ENCODE assay signal across 1 cellular context in the genomic region with DNA sequence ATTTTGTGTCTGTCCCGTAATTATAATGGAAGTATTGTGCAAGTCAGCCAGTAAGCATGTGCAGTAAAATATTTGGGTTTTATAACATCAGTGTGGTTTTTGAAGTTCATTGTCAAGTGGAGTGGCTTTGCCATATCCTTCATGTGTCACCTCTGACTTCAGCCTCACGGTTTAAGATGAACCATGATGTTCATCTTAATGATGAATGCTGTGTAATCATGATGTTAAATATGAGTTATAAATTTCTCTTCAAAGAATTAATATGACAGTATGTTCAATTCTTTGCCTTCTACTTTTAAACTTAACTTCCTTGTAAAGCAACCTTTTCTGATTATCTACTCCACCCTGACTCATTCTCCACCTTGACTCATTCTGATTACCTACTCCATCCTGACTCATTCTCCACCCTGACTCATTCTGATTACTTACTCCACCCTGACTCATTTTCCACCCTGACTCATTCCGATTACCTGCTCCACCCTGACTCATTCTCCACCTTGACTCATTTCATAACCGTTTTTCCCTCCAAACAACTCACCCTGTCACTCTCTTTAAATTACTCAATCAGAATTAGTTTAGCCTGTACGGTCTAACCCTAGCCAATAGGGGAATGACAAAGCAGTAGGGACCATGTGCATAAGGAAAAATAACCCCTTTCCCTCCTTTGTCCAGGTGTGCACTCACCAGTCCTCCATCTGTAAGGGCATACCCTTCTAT.
TF ChIP-seq lines count a peak whose summit lies in the region.

No MANE protein-coding gene starts in this region.

TF ChIP-seq in A549, 52 proteins besides CTCF, POLR2A, EP300 and RAD21 (continued from another document):
- TF ChIP-seq, protein P1, sequence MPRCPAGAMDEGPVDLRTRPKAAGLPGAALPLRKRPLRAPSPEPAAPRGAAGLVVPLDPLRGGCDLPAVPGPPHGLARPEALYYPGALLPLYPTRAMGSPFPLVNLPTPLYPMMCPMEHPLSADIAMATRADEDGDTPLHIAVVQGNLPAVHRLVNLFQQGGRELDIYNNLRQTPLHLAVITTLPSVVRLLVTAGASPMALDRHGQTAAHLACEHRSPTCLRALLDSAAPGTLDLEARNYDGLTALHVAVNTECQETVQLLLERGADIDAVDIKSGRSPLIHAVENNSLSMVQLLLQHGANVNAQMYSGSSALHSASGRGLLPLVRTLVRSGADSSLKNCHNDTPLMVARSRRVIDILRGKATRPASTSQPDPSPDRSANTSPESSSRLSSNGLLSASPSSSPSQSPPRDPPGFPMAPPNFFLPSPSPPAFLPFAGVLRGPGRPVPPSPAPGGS (IDR thresholded peaks at IDR 0.05), result peak; percentile 72; the same call in 1 of the 3 replicates
- TF ChIP-seq EHF (CRISPR knock-in tag; IDR thresholded peaks at IDR 0.05) (no peak), GATA3 (IDR thresholded peaks at IDR 0.05; ENCODE audit: borderline replicate concordance) (peak; percentile 87), BHLHE40 (IDR thresholded peaks at IDR 0.05; ENCODE audit: low read depth, low read length) (no peak), FOSL2 (IDR thresholded peaks at IDR 0.05) (peak; percentile 100), FOSL2 (CRISPR knock-in tag; IDR thresholded peaks at IDR 0.05) (peak; percentile 100), JUNB (IDR thresholded peaks at IDR 0.05) (peak; percentile 100), CBX2 (IDR thresholded peaks at IDR 0.05; ENCODE audit: borderline replicate concordance, low read depth) (no peak), RCOR1 (IDR thresholded peaks at IDR 0.05; ENCODE audit: low read depth, low read length) (peak; percentile 88; the same call in 1 of the 2 replicates), ZFP36 (IDR thresholded peaks at IDR 0.05; ENCODE audit: borderline replicate concordance, partially characterized antibody) (no peak), POLR2AphosphoS2 (conservative IDR thresholded peaks at IDR 0.05; ENCODE audit: low read length) (no peak), PHF8 (IDR thresholded peaks at IDR 0.05; ENCODE audit: borderline replicate concordance, low read depth) (no peak), ZC3H11A (IDR thresholded peaks at IDR 0.05) (no peak), ZSCAN20 (CRISPR knock-in tag; IDR thresholded peaks at IDR 0.05) (no peak)
- TF ChIP-seq, protein P2, sequence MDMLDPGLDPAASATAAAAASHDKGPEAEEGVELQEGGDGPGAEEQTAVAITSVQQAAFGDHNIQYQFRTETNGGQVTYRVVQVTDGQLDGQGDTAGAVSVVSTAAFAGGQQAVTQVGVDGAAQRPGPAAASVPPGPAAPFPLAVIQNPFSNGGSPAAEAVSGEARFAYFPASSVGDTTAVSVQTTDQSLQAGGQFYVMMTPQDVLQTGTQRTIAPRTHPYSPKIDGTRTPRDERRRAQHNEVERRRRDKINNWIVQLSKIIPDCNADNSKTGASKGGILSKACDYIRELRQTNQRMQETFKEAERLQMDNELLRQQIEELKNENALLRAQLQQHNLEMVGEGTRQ (IDR thresholded peaks at IDR 0.05), result no peak
- TF ChIP-seq, protein P3, sequence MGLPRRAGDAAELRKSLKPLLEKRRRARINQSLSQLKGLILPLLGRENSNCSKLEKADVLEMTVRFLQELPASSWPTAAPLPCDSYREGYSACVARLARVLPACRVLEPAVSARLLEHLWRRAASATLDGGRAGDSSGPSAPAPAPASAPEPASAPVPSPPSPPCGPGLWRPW (IDR thresholded peaks at IDR 0.05), result peak; percentile 78; the same call in 1 of the 2 replicates
